24 cellular contexts compared by ENCODE assay signal in genomic region chr4:88794087-88794486, GRCh38.
"Had no signal": no experiment of that assay in that cellular context is flagged by ENCODE, and none has a peak within 500 bp of the region (broad histone marks: within the 10 kb centered on the region; RNA-seq: fewer than 3 reads in every experiment).

No MANE protein-coding gene starts in this region.

- H3K27me3 Mint-ChIP-seq: natural killer cell treated with Interleukin-12 subunit alpha and Interleukin-12 subunit beta and Interleukin-15 and Interleukin-18, amount 100 ng/mL, for 72 hours; progenitor cell of endocrine pancreas; stimulated activated naive B cell treated with anti-CD40 and anti-IgM and Interleukin-4, amounts not matched to agents 10 μg/mL and 1 μg/mL and 100 μg/mL, for 72 hours had no signal

- DNase-seq: islet precursor cell; left ventricle myocardium inferior; mesendoderm; midbrain; mucosa of descending colon; naive thymus-derived CD4-positive, alpha-beta T cell; ovary; right lobe of liver; stimulated activated CD4-positive, alpha-beta T cell treated with anti-CD3 and anti-CD28 coated beads, Interleukin-12 subunit alpha, Interleukin-12 subunit beta, amount 100 ng/mL, for 4 hours; stimulated activated CD4-positive, alpha-beta T cell treated with anti-CD3 and anti-CD28 coated beads, Interleukin-15, amount 100 ng/mL, for 24 hours; stimulated activated CD4-positive, alpha-beta T cell treated with anti-CD3 and anti-CD28 coated beads, Interleukin-2, amount 100 ng/mL, for 24 hours; stimulated activated CD4-positive, alpha-beta T cell treated with anti-CD3 and anti-CD28 coated beads, Interleukin-4, amount 100 ng/mL, for 1 hour; stimulated activated naive B cell treated with anti-CD40 and anti-IgM and Interleukin-4, amounts not matched to agents 10 μg/mL and 1 μg/mL and 100 μg/mL, for 72 hours; stimulated activated naive CD8-positive, alpha-beta T cell treated with anti-CD3 and anti-CD28 coated beads, Interleukin-15, Interleukin-2, amounts not matched to agents 100 U/mL and 50 U/mL, for 24 hours; stomach; testis; thyroid gland; transverse colon; upper lobe of left lung had no signal

- ATAC-seq: mucosa of descending colon; naive thymus-derived CD4-positive, alpha-beta T cell; right lobe of liver; stimulated activated naive B cell treated with anti-CD40 and anti-IgM and Interleukin-4, amounts not matched to agents 10 μg/mL and 1 μg/mL and 100 μg/mL, for 72 hours; stimulated activated naive CD8-positive, alpha-beta T cell treated with anti-CD3 and anti-CD28 coated beads, Interleukin-15, Interleukin-2, amounts not matched to agents 100 U/mL and 50 U/mL, for 24 hours had no signal

- H3K4me3 Mint-ChIP-seq: naive thymus-derived CD4-positive, alpha-beta T cell; stimulated activated naive B cell treated with anti-CD40 and anti-IgM and Interleukin-4, amounts not matched to agents 10 μg/mL and 1 μg/mL and 100 μg/mL, for 72 hours had no signal

- H3K4me3 ChIP-seq: left ventricle myocardium inferior, lung, mucosa of descending colon, ovary, right atrium auricular region, right lobe of liver, stomach, testis, thyroid gland, transverse colon, upper lobe of left lung, vagina had no signal

- H3K36me3 ChIP-seq: ovary, right lobe of liver, thyroid gland, vagina had no signal

- H3K27me3 ChIP-seq: ovary, right atrium auricular region, right lobe of liver, stomach, testis, thyroid gland, transverse colon, upper lobe of left lung, vagina had no signal

- H3K27ac Mint-ChIP-seq: natural killer cell treated with Interleukin-12 subunit alpha and Interleukin-12 subunit beta and Interleukin-15 and Interleukin-18, amount 100 ng/mL, for 72 hours; progenitor cell of endocrine pancreas; stimulated activated naive B cell treated with anti-CD40 and anti-IgM and Interleukin-4, amounts not matched to agents 10 μg/mL and 1 μg/mL and 100 μg/mL, for 72 hours had no signal

- H3K27ac ChIP-seq: left ventricle myocardium inferior, ovary, right atrium auricular region, right lobe of liver, stomach, testis, transverse colon, upper lobe of left lung, vagina had no signal

- H3K4me1 ChIP-seq: right atrium auricular region, testis had no signal

- H3K9me3 Mint-ChIP-seq: natural killer cell treated with Interleukin-12 subunit alpha and Interleukin-12 subunit beta and Interleukin-15 and Interleukin-18, amount 100 ng/mL, for 72 hours had no signal

- H3K9me3 ChIP-seq: mucosa of descending colon, ovary, right atrium auricular region, right lobe of liver, stomach, testis, thyroid gland, transverse colon, upper lobe of left lung, vagina had no signal
